ENCODE assay signal across 8 cellular contexts in genomic region chr19:12786149-12786870, GRCh38. TPM values are rescaled to one million over a fixed set of nuclear protein-coding genes. Genes with fewer than 3 reads are reported as not detected.
DNase-seq lines count a peak whose midpoint lies in the region; ATAC-seq and TF ChIP-seq lines count a peak whose summit lies in the region.

No MANE protein-coding gene starts in this region.

- H3K27me3 Mint-ChIP-seq in T-cell = no peaks in the 10 kb centered on the region
- H3K27me3 Mint-ChIP-seq in CD8-positive, alpha-beta T cell (ENCODE audit: low read depth) = no peaks in the 10 kb centered on the region

- peak overlapping the region; percentile 26; the same call in 1 of the 2 replicates for H2AFZ ChIP-seq in GM23248

- 54 to 60% methylated on average over 16 of the region's 18 CpGs for WGBS in GM23248 (ENCODE audit: low coverage in 1 of 2, low lambda C conversion rate in 2 of 2, missing lambda C conversion rate in 2 of 2), 2 experiments

- no peaks in the 10 kb centered on the region for H3K36me3 Mint-ChIP-seq in T-cell
- no peaks in the 10 kb centered on the region for H3K36me3 Mint-ChIP-seq in CD8-positive, alpha-beta T cell

- H3K9me3 ChIP-seq in GM23248 (ENCODE audit: low read depth) (no peaks in the 10 kb centered on the region), skeletal muscle satellite cell (replicated peaks; ENCODE audit: low read length) (no peaks in the 10 kb centered on the region)
- H3K9me3 ChIP-seq in CD8-positive, alpha-beta T cell (ENCODE audit: low read length) = no peaks in the 10 kb centered on the region

- H3K9ac ChIP-seq in GM23248 = no peak overlapping the region
- H3K9ac ChIP-seq in skeletal muscle satellite cell (ENCODE audit: low read depth, low read length) = peak overlapping the region; percentile 61

- no peaks in the 10 kb centered on the region for H3K9me2 ChIP-seq in GM23248 (ENCODE audit: insufficient read depth)

- TF ChIP-seq CTCF in CD8-positive, alpha-beta T cell (IDR thresholded peaks at IDR 0.05) = no peak

- in situ Hi-C loops in GM23248 (cut with MboI) = no loop called here

- no peaks in the 10 kb centered on the region for H3K36me3 ChIP-seq in GM23248 (ENCODE audit: low read depth)
- no peaks in the 10 kb centered on the region for H3K36me3 ChIP-seq in skeletal muscle satellite cell (ENCODE audit: insufficient read depth, low read length)
- H3K36me3 ChIP-seq in CD8-positive, alpha-beta T cell (ENCODE audit: insufficient read depth, low read length) = no peaks in the 10 kb centered on the region

- H3K4me2 ChIP-seq in GM23248 (ENCODE audit: unreplicated experiment) = no peak overlapping the region
- H3K4me2 ChIP-seq in skeletal muscle satellite cell (ENCODE audit: low read length) = peak overlapping the region; percentile 33

- H3F3A ChIP-seq in GM23248 (ENCODE audit: insufficient read depth) = peaks cover 46% of the 10 kb centered on the region

- intact Hi-C loops in left cardiac atrium (cut with DNase I) = no loop called here
- intact Hi-C loops in CD8-positive, alpha-beta T cell (cut with DNase I, micrococcal nuclease) = no loop called here

- no peaks in the 10 kb centered on the region for H3K27me3 ChIP-seq in GM23248 (replicated peaks; ENCODE audit: insufficient read depth)
- H3K27me3 ChIP-seq in skeletal muscle satellite cell (ENCODE audit: control insufficient read depth, insufficient read depth, low read length) = no peaks in the 10 kb centered on the region
- no peaks in the 10 kb centered on the region for H3K27me3 ChIP-seq in CD8-positive, alpha-beta T cell (ENCODE audit: insufficient read depth, low read length)

- H3K4me1 ChIP-seq in GM23248 (ENCODE audit: insufficient read depth) (peaks cover 34% of the 10 kb centered on the region), skeletal muscle satellite cell (ENCODE audit: control insufficient read depth, insufficient read depth, low read length) (peaks cover 81% of the 10 kb centered on the region)
- H3K4me1 ChIP-seq in CD8-positive, alpha-beta T cell (ENCODE audit: insufficient read depth, low read length) = peaks cover 68% of the 10 kb centered on the region

- CTCF ChIA-PET in T-cell (lab: Charles Lee) = no interaction called here
- CTCF ChIA-PET in CD8-positive, alpha-beta T cell (lab: Charles Lee) = interaction anchor here (0.6 to 3.3 kb wide), 3 partner anchors 9 to 26 kb away, joined by 3 to 20 read pairs (median 9); no protein-coding TSS in a partner anchor

- H3K4me3 ChIP-seq in GM23248 (no peak overlapping the region), skeletal muscle satellite cell (ENCODE audit: low read length) (no peak overlapping the region)
- H3K4me3 ChIP-seq in CD8-positive, alpha-beta T cell (ENCODE audit: low read depth, low read length) = no peak overlapping the region

- DNase-seq in GM23248 (no peak), T-cell (peak in 3 of 34 experiments; percentile 15 to 61 (median 18)), left cardiac atrium (peak; percentile 72), NCI-H1048 (lab: John Stamatoyannopoulos, UW) (no peak)
- DNase-seq in CD8-positive, alpha-beta T cell = no peak

- peak overlapping the region; percentile 73; the same call in 1 of the 2 replicates for H3K27ac ChIP-seq in GM23248
- no peak overlapping the region for H3K27ac ChIP-seq in CD8-positive, alpha-beta T cell (ENCODE audit: low read depth, low read length)

- H3K79me2 ChIP-seq in GM23248 (ENCODE audit: insufficient read depth) = no peaks in the 10 kb centered on the region

- POLR2A ChIA-PET in T-cell (lab: Charles Lee) = no interaction called here
- POLR2A ChIA-PET in CD8-positive, alpha-beta T cell (lab: Charles Lee) = interaction anchor here (2.0 kb wide), 1 partner anchor 9 kb away, joined by 5 read pairs; no protein-coding TSS in a partner anchor

- H3K27ac Mint-ChIP-seq in T-cell = peak overlapping the region; percentile 74 to 97
- H3K27ac Mint-ChIP-seq in CD8-positive, alpha-beta T cell = no peak overlapping the region

- peaks cover 27 to 42% (median 35%) of the 10 kb centered on the region in 3 donors for H3K4me1 Mint-ChIP-seq in T-cell
- H3K4me1 Mint-ChIP-seq in CD8-positive, alpha-beta T cell (ENCODE audit: low read depth) = peaks cover 45% of the 10 kb centered on the region

- H4K20me1 ChIP-seq in GM23248 (ENCODE audit: insufficient read depth) = no peaks in the 10 kb centered on the region

- H3K9me3 Mint-ChIP-seq in T-cell = no peaks in the 10 kb centered on the region
- no peaks in the 10 kb centered on the region for H3K9me3 Mint-ChIP-seq in CD8-positive, alpha-beta T cell

- no peak overlapping the region for H3K4me3 Mint-ChIP-seq in T-cell
- H3K4me3 Mint-ChIP-seq in CD8-positive, alpha-beta T cell = no peak overlapping the region

- ATAC-seq in T-cell (replicated peaks in 1 of 4) (no peak), left cardiac atrium (no peak), HG03025 (IDR thresholded peaks at IDR 0.05; ENCODE audit: low FRiP score, unreplicated experiment) (no peak), GM18517 (IDR thresholded peaks at IDR 0.05; ENCODE audit: unreplicated experiment) (no peak)
- ATAC-seq in CD8-positive, alpha-beta T cell = no peak

RNA-seq across cellular contexts. Expression of gene JUNB, which starts 5.0 kb away (rescaled TPM):
- total RNA-seq in GM23248 (2014; rRNA removed; shearing (Covaris generic)) = 159 and 195 TPM in 2 replicates
- 95.1 and 96.2 TPM in 2 replicates for polyA plus RNA-seq in GM23248 (2016; fragmentation: Nextera tagmentation; extraction: Ambion mirVana)
- total RNA-seq in T-cell = 1,000 to 10,000 TPM in 2 of 5 donors, 100 to 1,000 TPM in 3; 117 to 2,289 (median 138) TPM
- total RNA-seq in left cardiac atrium = 100 to 1,000 TPM in 1 of 2 donors, 10 to 100 TPM in 1; 46.6 to 216 TPM
- 103 and 132 TPM in 2 replicates for total RNA-seq in skeletal muscle satellite cell (2012; rRNA removed)
- total RNA-seq in CD8-positive, alpha-beta T cell = 1,000 to 10,000 TPM; 2,704 to 2,791 TPM

RNA-seq across cellular contexts. Expression of gene HOOK2, which starts 11.0 kb away (rescaled TPM):
- total RNA-seq in GM23248 (2014; rRNA removed; shearing (Covaris generic)) = 17.1 TPM in 2 replicates
- 11.8 and 12.4 TPM in 2 replicates for polyA plus RNA-seq in GM23248 (2016; fragmentation: Nextera tagmentation; extraction: Ambion mirVana)
- 10 to 100 TPM; 19.7 to 26.6 (median 22.8) TPM for total RNA-seq in T-cell
- 10 to 100 TPM; 16.8 to 28.8 TPM for total RNA-seq in left cardiac atrium
- 9.1 and 12.2 TPM in 2 replicates for total RNA-seq in skeletal muscle satellite cell (2012; rRNA removed)
- total RNA-seq in CD8-positive, alpha-beta T cell = 10 to 100 TPM; 13.2 to 13.6 TPM

RNA-seq across cellular contexts. Expression of gene PRDX2, which starts 15.3 kb away (rescaled TPM):
- 230 TPM in 2 replicates for total RNA-seq in GM23248 (2014; rRNA removed; shearing (Covaris generic))
- 252 TPM in 2 replicates for polyA plus RNA-seq in GM23248 (2016; fragmentation: Nextera tagmentation; extraction: Ambion mirVana)
- 100 to 1,000 TPM in 3 of 5 donors, 10 to 100 TPM in 2; 94.5 to 150 (median 134) TPM for total RNA-seq in T-cell
- total RNA-seq in left cardiac atrium = 100 to 1,000 TPM; 525 to 629 TPM
- total RNA-seq in skeletal muscle satellite cell (2012; rRNA removed) = 112 and 139 TPM in 2 replicates
- 10 to 100 TPM; 57.5 to 59.1 TPM for total RNA-seq in CD8-positive, alpha-beta T cell

RNA-seq across cellular contexts. Expression of gene THSD8, which starts 15.6 kb away (rescaled TPM):
- total RNA-seq in GM23248 (2014; rRNA removed; shearing (Covaris generic)) = not detected in 2 replicates
- polyA plus RNA-seq in GM23248 (2016; fragmentation: Nextera tagmentation; extraction: Ambion mirVana) = 10.8 and 12.5 TPM in 2 replicates
- total RNA-seq in T-cell (1 to 10 TPM in 1 of 5 donors, under 1 TPM in 3, not detected in 1; 0.63 to 2.4 (median 0.97) TPM), left cardiac atrium (1 to 10 TPM; 1.8 to 3.2 TPM)
- not detected in 2 replicates for total RNA-seq in skeletal muscle satellite cell (2012; rRNA removed)
- total RNA-seq in CD8-positive, alpha-beta T cell = under 1 TPM in 1 of 2 experiments, not detected in 1; 0.79 TPM

RNA-seq across cellular contexts. Expression of gene RNASEH2A, which starts 20.1 kb away (rescaled TPM):
- 8.2 and 16.9 TPM in 2 replicates for total RNA-seq in GM23248 (2014; rRNA removed; shearing (Covaris generic))
- 23.8 and 32.3 TPM in 2 replicates for polyA plus RNA-seq in GM23248 (2016; fragmentation: Nextera tagmentation; extraction: Ambion mirVana)
- total RNA-seq in T-cell (10 to 100 TPM in 3 of 5 donors, 1 to 10 TPM in 2; 4.7 to 18.0 (median 15.0) TPM), left cardiac atrium (1 to 10 TPM; 5.6 to 8.1 TPM)
- total RNA-seq in skeletal muscle satellite cell (2012; rRNA removed) = 25.6 and 28.4 TPM in 2 replicates
- 1 to 10 TPM; 1.3 to 2.2 TPM for total RNA-seq in CD8-positive, alpha-beta T cell
